ENCODE assay signal across 1 cellular context in genomic region chr7:157446322-157446721, GRCh38.
TF ChIP-seq lines count a peak whose summit lies in the region.

No MANE protein-coding gene starts in this region.

TF ChIP-seq in HepG2, 621 proteins besides CTCF, POLR2A, EP300 and RAD21 (continued from another document):
- TF ChIP-seq IKZF1 (IDR thresholded peaks at IDR 0.05) (no peak), RBM22 (optimal IDR thresholded peaks at IDR 0.05; ENCODE audit: low read length) (no peak), ZNF124 (CRISPR knock-in tag; IDR thresholded peaks at IDR 0.05) (no peak), RELA (CRISPR knock-in tag; IDR thresholded peaks at IDR 0.05) (no peak), ZNF747 (CRISPR knock-in tag; IDR thresholded peaks at IDR 0.05; ENCODE audit: borderline replicate concordance) (no peak), NCOA1 (CRISPR knock-in tag; IDR thresholded peaks at IDR 0.05) (no peak), ELK4 (CRISPR knock-in tag; IDR thresholded peaks at IDR 0.05; ENCODE audit: borderline replicate concordance) (no peak), ZNF207 (IDR thresholded peaks at IDR 0.05; ENCODE audit: borderline replicate concordance) (no peak), CREM (IDR thresholded peaks at IDR 0.05) (no peak), CREM (CRISPR knock-in tag; IDR thresholded peaks at IDR 0.05) (no peak)
- TF ChIP-seq, protein P1, sequence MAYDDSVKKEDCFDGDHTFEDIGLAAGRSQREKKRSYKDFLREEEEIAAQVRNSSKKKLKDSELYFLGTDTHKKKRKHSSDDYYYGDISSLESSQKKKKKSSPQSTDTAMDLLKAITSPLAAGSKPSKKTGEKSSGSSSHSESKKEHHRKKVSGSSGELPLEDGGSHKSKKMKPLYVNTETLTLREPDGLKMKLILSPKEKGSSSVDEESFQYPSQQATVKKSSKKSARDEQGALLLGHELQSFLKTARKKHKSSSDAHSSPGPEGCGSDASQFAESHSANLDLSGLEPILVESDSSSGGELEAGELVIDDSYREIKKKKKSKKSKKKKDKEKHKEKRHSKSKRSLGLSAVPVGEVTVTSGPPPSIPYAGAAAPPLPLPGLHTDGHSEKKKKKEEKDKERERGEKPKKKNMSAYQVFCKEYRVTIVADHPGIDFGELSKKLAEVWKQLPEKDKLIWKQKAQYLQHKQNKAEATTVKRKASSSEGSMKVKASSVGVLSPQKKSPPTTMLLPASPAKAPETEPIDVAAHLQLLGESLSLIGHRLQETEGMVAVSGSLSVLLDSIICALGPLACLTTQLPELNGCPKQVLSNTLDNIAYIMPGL (CRISPR knock-in tag; IDR thresholded peaks at IDR 0.05; ENCODE audit: borderline replicate concordance in 1 of 2, low read depth in 1 of 2), result no peak
TF ChIP-seq in HepG2: peak in this region for 0.
